ENCODE assay signal across 8 cellular contexts in the genomic region with DNA sequence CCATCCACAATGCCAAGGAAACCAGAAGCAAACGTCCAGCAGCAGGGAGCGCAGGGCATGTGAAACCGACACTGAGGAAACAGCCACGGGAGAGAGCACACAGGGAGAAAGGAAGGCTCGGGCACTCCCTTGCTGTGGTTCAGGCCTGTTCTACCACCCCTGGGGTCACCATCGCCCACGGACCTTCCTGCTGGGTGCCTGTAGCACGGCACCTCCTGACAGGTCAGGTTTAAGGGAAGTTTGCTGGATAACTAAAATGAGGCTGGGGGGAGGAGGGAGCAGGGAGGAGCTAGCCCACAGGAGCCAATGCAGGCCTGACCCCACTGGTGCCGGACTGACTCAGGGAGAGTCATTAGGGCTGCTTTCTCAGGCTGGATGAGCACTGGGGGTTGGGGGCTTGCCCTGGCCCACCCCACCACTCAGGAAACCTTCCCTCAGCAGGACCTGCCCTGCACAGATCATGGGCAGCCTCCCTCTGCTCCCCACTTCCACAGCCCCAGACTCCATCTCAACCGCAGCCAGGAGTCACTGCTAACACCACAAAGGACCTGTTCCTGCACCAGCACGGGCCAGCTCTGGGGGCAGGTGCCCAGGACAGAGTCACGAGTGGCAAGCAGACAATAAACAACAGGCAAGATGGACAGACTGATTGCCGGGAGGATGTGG. TPM values are rescaled to one million over a fixed set of nuclear protein-coding genes. Genes with fewer than 3 reads are reported as not detected.
DNase-seq lines count a peak whose midpoint lies in the region; ATAC-seq and TF ChIP-seq lines count a peak whose summit lies in the region.

No MANE protein-coding gene starts in this region.

- H3K27ac Mint-ChIP-seq in effector memory CD8-positive, alpha-beta T cell: peak overlapping the region; percentile 58 to 84
- peak overlapping the region; percentile 57 for H3K27ac Mint-ChIP-seq in osteocyte (ENCODE audit: unreplicated experiment)

- H3K27ac ChIP-seq in DND-41 (ENCODE audit: low read length): no peak overlapping the region
- no peak overlapping the region for H3K27ac ChIP-seq in OCI-LY1 (ENCODE audit: low read depth, low read length, poor library complexity, severe bottlenecking)

- H3K27me3 ChIP-seq in DND-41 (ENCODE audit: insufficient read depth, low read length, poor library complexity): no peaks in the 10 kb centered on the region
- no peaks in the 10 kb centered on the region for H3K27me3 ChIP-seq in OCI-LY1 (ENCODE audit: insufficient read depth, low read length)

- peak overlapping the region in 1 of 2 experiments; percentile 97; a peak in 2 of 4 replicates for H3K4me3 ChIP-seq in DND-41 (ENCODE audit: low read depth in 1 of 2, low read length in 2 of 2)
- peak overlapping the region; percentile 98 for H3K4me3 ChIP-seq in OCI-LY1 (ENCODE audit: low read depth, low read length, poor library complexity, severe bottlenecking)

- H3K4me3 Mint-ChIP-seq in effector memory CD8-positive, alpha-beta T cell: peak overlapping the region; percentile 75 to 77
- peak overlapping the region; percentile 81 for H3K4me3 Mint-ChIP-seq in osteocyte (ENCODE audit: unreplicated experiment)

- DNase-seq in DND-41 (no peak), osteocyte (ENCODE audit: extremely low spot score, unreplicated experiment) (no peak), cerebellar cortex (ENCODE audit: low spot score) (no peak)
- no peak for DNase-seq in effector memory CD8-positive, alpha-beta T cell

- H3K9me3 ChIP-seq in DND-41 (ENCODE audit: insufficient read depth, low read length, severe bottlenecking) (no peaks in the 10 kb centered on the region), OCI-LY1 (ENCODE audit: low read length) (no peaks in the 10 kb centered on the region)

- ATAC-seq in DND-41 (ENCODE audit: insufficient read depth, low read depth): no peak
- ATAC-seq in effector memory CD8-positive, alpha-beta T cell (replicated peaks): no peak
- ATAC-seq in GM18867 (IDR thresholded peaks at IDR 0.05; ENCODE audit: unreplicated experiment): no peak
- no peak for ATAC-seq in GM18511 (IDR thresholded peaks at IDR 0.05; ENCODE audit: unreplicated experiment)
- ATAC-seq in GM18873 (IDR thresholded peaks at IDR 0.05; ENCODE audit: low FRiP score, unreplicated experiment): no peak

- peaks cover 31% of the 10 kb centered on the region for H3K4me1 ChIP-seq in DND-41 (ENCODE audit: insufficient read depth, low read length)
- H3K4me1 ChIP-seq in OCI-LY1 (ENCODE audit: insufficient read depth, low read length, severe bottlenecking): peaks cover 71% of the 10 kb centered on the region

- H2AFZ ChIP-seq in DND-41 (ENCODE audit: low read depth, low read length) (no peak overlapping the region), OCI-LY1 (ENCODE audit: low read length) (no peak overlapping the region)

- H3K36me3 ChIP-seq in DND-41 (ENCODE audit: insufficient read depth, low read length): peaks cover 52% of the 10 kb centered on the region
- H3K36me3 ChIP-seq in OCI-LY1 (ENCODE audit: insufficient read depth, low read length): peaks cover 5% of the 10 kb centered on the region; the same call in 1 of the 2 replicates

- H3K9me3 Mint-ChIP-seq in effector memory CD8-positive, alpha-beta T cell: no peaks in the 10 kb centered on the region
- H3K9me3 Mint-ChIP-seq in osteocyte (ENCODE audit: unreplicated experiment): no peaks in the 10 kb centered on the region

- no peaks in the 10 kb centered on the region for H3F3A ChIP-seq in OCI-LY1 (ENCODE audit: insufficient read depth, low read length)

- no peaks in the 10 kb centered on the region for H3K9me2 ChIP-seq in OCI-LY1 (ENCODE audit: low read depth, low read length)

- peak overlapping the region; percentile 96 for H3K4me2 ChIP-seq in DND-41 (ENCODE audit: insufficient read depth, low read length)
- H3K4me2 ChIP-seq in OCI-LY1 (ENCODE audit: low read length): peak overlapping the region; percentile 97

- peaks cover 28% of the 10 kb centered on the region for H3K36me3 Mint-ChIP-seq in effector memory CD8-positive, alpha-beta T cell (ENCODE audit: insufficient read depth)
- H3K36me3 Mint-ChIP-seq in osteocyte (ENCODE audit: unreplicated experiment): peaks cover under 1% of the 10 kb centered on the region

- H4K20me1 ChIP-seq in DND-41 (ENCODE audit: insufficient read depth, low read length) (peaks cover 73% of the 10 kb centered on the region), OCI-LY1 (ENCODE audit: insufficient read depth, low read length) (no peaks in the 10 kb centered on the region)

- TF ChIP-seq CTCF in DND-41 (IDR thresholded peaks at IDR 0.05; ENCODE audit: borderline replicate concordance, extremely low read depth, low read length, poor library complexity, severe bottlenecking) (no peak), OCI-LY1 (IDR thresholded peaks at IDR 0.05; ENCODE audit: low read length) (no peak), osteocyte (IDR thresholded peaks at IDR 0.05) (no peak)

- H3K9ac ChIP-seq in DND-41 (ENCODE audit: low read depth, low read length) (peak overlapping the region; percentile 99), OCI-LY1 (ENCODE audit: low read length) (peak overlapping the region; percentile 14; the same call in 1 of the 2 replicates)

- no peaks in the 10 kb centered on the region for H3K27me3 Mint-ChIP-seq in effector memory CD8-positive, alpha-beta T cell
- H3K27me3 Mint-ChIP-seq in osteocyte (ENCODE audit: unreplicated experiment): no peaks in the 10 kb centered on the region

- peaks cover 33 to 36% of the 10 kb centered on the region in 2 donors for H3K4me1 Mint-ChIP-seq in effector memory CD8-positive, alpha-beta T cell (ENCODE audit: low read depth in 2 of 2)
- H3K4me1 Mint-ChIP-seq in osteocyte (ENCODE audit: unreplicated experiment): peaks cover 48% of the 10 kb centered on the region

- peaks cover 72% of the 10 kb centered on the region for H3K79me2 ChIP-seq in DND-41 (ENCODE audit: insufficient read depth, low read length)
- H3K79me2 ChIP-seq in OCI-LY1 (ENCODE audit: insufficient read depth, low read length): no peaks in the 10 kb centered on the region

RNA-seq across cellular contexts. Expression of a gene that starts 2.3 kb away (rescaled TPM):
- 35.5 and 35.9 TPM in 2 replicates for total RNA-seq in osteocyte

RNA-seq across cellular contexts. Expression of a gene that starts 15.8 kb away (rescaled TPM):
- 39.7 and 40.9 TPM in 2 replicates for total RNA-seq in osteocyte

RNA-seq across cellular contexts. Expression of a gene that starts 25.5 kb away (rescaled TPM):
- 3.5 and 3.7 TPM in 2 replicates for total RNA-seq in osteocyte

RNA-seq across cellular contexts. Expression of a gene that starts 27.0 kb away (rescaled TPM):
- total RNA-seq in osteocyte: 68.3 and 71.9 TPM in 2 replicates

RNA-seq across cellular contexts. Expression of a gene that starts 59.0 kb away (rescaled TPM):
- 41.2 and 42.7 TPM in 2 replicates for total RNA-seq in osteocyte
